Comparison of ENCODE assay signal across 12 cellular contexts in the genomic region with DNA sequence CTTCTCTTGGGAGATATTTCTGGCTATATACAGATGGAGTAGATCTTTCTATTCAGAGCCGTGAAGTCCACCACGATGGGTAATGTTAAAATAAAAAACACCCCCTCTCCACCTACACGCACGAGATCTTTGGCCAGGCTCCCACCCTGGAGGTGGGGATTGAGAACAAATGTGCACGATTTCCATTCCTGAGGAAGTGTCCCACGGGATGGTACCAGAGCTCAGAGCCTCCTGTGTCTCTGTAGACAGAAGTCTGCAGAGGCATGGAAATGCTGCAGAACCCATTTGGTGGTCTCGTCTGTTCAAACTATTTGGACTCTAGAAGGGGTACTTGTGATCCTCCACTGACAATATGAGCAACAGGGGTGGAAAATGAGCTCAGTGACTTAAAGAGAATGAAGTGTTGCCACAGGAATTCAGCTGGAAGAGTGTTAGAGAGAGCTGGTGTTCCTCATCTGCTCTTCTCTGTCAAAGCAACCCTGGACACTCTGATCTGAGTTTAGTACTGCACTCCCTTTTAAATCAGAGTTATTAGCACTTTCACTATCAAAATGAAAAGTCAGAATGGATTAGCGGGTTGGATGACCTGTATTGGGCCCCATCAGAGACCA.
"Had no signal": no experiment of that assay in that cellular context is flagged by ENCODE, and none has a peak within 500 bp of the region (broad histone marks: within the 10 kb centered on the region; RNA-seq: fewer than 3 reads in every experiment).

No MANE protein-coding gene starts in this region.

- H3K4me3 ChIP-seq: heart left ventricle, right atrium auricular region, stomach, transverse colon had no signal

- ATAC-seq: activated naive CD8-positive, alpha-beta T cell treated with anti-CD3 and anti-CD28 coated beads, Interleukin-2, amount 50 U/mL, for 24 hours; heart left ventricle had no signal

- FAIRE-seq: small intestine had no signal

- H3K36me3 ChIP-seq: heart left ventricle, right atrium auricular region, stomach, transverse colon, WERI-Rb-1 had no signal

- DNase-seq: activated CD4-positive, alpha-beta T cell treated with anti-CD3 and anti-CD28 coated beads for 4 hours; activated naive CD4-positive, alpha-beta T cell treated with Interleukin-2 at 50 U/mL for 16 hours; activated naive CD8-positive, alpha-beta T cell treated with anti-CD3 and anti-CD28 coated beads, Interleukin-2, amount 50 U/mL, for 24 hours; cortex of kidney; erythroblast; heart left ventricle; small intestine; T-helper 1 cell; transverse colon; WERI-Rb-1 had no signal

- H3K27me3 ChIP-seq: heart left ventricle, right atrium auricular region, stomach, transverse colon had no signal

- H3K4me1 ChIP-seq: heart left ventricle, transverse colon had no signal

- H3K27ac ChIP-seq: heart left ventricle, right atrium auricular region, transverse colon, WERI-Rb-1 had no signal
